22 cellular contexts compared by ENCODE assay signal in genomic region chrX:104659037-104659744, GRCh38.
DNase-seq lines count a peak whose midpoint lies in the region; ATAC-seq, FAIRE-seq and TF ChIP-seq lines count a peak whose summit lies in the region.
"Had no signal": no experiment of that assay in that cellular context is flagged by ENCODE, and none has a peak within 500 bp of the region (broad histone marks: within the 10 kb centered on the region; RNA-seq: fewer than 3 reads in every experiment).

No MANE protein-coding gene starts in this region.

- no peak for FAIRE-seq in bronchial epithelial cell (lab: Jason Lieb, UNC)
- FAIRE-seq in small intestine (lab: Jason Lieb, UNC), result peak; percentile 33
- FAIRE-seq: endometrium had no signal

- peak overlapping the region; percentile 69 for H3K4me2 ChIP-seq in PC-9

- H3K9me3 Mint-ChIP-seq in nephron progenitor cell, result peaks cover 13% of the 10 kb centered on the region
- H3K9me3 Mint-ChIP-seq in activated T-helper 1 cell treated with anti-CD3 and anti-CD28 coated beads, Interleukin-12 subunit alpha, Interleukin-12 subunit beta, Interleukin-2, Interleukin-4 antibody, amounts not matched to agents 30 ng/mL and 10 ng/mL and 1 ng/mL, durations not matched to agents 14 hours and 24 hours and 36 hours, result no peaks in the 10 kb centered on the region
- H3K9me3 Mint-ChIP-seq: naive B cell had no signal

- peak overlapping the region; percentile 31; the same call in 1 of the 2 replicates for H3K27ac ChIP-seq in PC-9
- no peak overlapping the region for H3K27ac ChIP-seq in small intestine (ENCODE audit: low read depth in 1 of 2, low read length in 1 of 2)
- H3K27ac ChIP-seq: colonic mucosa, HL-60, SK-N-MC had no signal

- H3K27ac Mint-ChIP-seq in nephron progenitor cell, result no peak overlapping the region
- H3K27ac Mint-ChIP-seq in activated T-helper 1 cell treated with anti-CD3 and anti-CD28 coated beads, Interleukin-12 subunit alpha, Interleukin-12 subunit beta, Interleukin-2, Interleukin-4 antibody, amounts not matched to agents 30 ng/mL and 10 ng/mL and 1 ng/mL, durations not matched to agents 14 hours and 24 hours and 36 hours, result no peak overlapping the region
- H3K27ac Mint-ChIP-seq: B cell, naive B cell had no signal

- H3K9me2 ChIP-seq in PC-9 (ENCODE audit: insufficient read depth), result no peaks in the 10 kb centered on the region

- H3K4me1 ChIP-seq in PC-9 (replicated peaks; ENCODE audit: insufficient read depth) (peaks cover 28% of the 10 kb centered on the region), small intestine (ENCODE audit: control insufficient read depth in 2 of 2, insufficient read depth in 1 of 2, low read depth in 1 of 2, low read length in 1 of 2) (no peaks in the 10 kb centered on the region)
- H3K4me1 ChIP-seq: colonic mucosa had no signal

- H3K9me3 ChIP-seq in PC-9 (ENCODE audit: insufficient read depth, low read depth) (no peaks in the 10 kb centered on the region), small intestine (ENCODE audit: control insufficient read depth, low read depth) (no peaks in the 10 kb centered on the region)
- H3K9me3 ChIP-seq: colonic mucosa had no signal

- no TSS peak for BruUV-seq in PC-9 (replicated peaks; lab: Mats Ljungman, UMichigan)

- CTCF ChIA-PET in PC-9 (lab: Charles Lee), result no interaction called here

- H3K27me3 ChIP-seq in PC-9 (ENCODE audit: insufficient read depth, low read depth) (no peaks in the 10 kb centered on the region), bronchial epithelial cell (ENCODE audit: control insufficient read depth, insufficient read depth, low read length) (no peaks in the 10 kb centered on the region), small intestine (ENCODE audit: control insufficient read depth in 2 of 2, insufficient read depth in 2 of 2, low read length in 2 of 2) (peaks cover 0 to 2% of the 10 kb centered on the region in 2 donors)
- H3K27me3 ChIP-seq: colonic mucosa had no signal

- H3K4me3 ChIP-seq in PC-9, result peak overlapping the region; percentile 35; the same call in 1 of the 2 replicates
- H3K4me3 ChIP-seq in bronchial epithelial cell (ENCODE audit: low read depth, low read length), result no peak overlapping the region
- H3K4me3 ChIP-seq in small intestine (ENCODE audit: low read depth in 1 of 2, low read length in 2 of 2), result no peak overlapping the region
- H3K4me3 ChIP-seq: colonic mucosa, SK-N-MC had no signal

- no peak overlapping the region for H2AFZ ChIP-seq in PC-9

- H3K79me2 ChIP-seq in PC-9 (ENCODE audit: low read depth), result no peaks in the 10 kb centered on the region

- H3K4me3 Mint-ChIP-seq in nephron progenitor cell, result no peak overlapping the region
- no peak overlapping the region for H3K4me3 Mint-ChIP-seq in activated T-helper 1 cell treated with anti-CD3 and anti-CD28 coated beads, Interleukin-12 subunit alpha, Interleukin-12 subunit beta, Interleukin-2, Interleukin-4 antibody, amounts not matched to agents 30 ng/mL and 10 ng/mL and 1 ng/mL, durations not matched to agents 14 hours and 24 hours and 36 hours
- H3K4me3 Mint-ChIP-seq: B cell, naive B cell had no signal

- TF ChIP-seq CTCF in PC-9 (conservative IDR thresholded peaks at IDR 0.05) (no peak), bronchial epithelial cell (IDR thresholded peaks at IDR 0.05; ENCODE audit: insufficient read depth, low read length, severe bottlenecking) (no peak), nephron progenitor cell (IDR thresholded peaks at IDR 0.05) (no peak)

- DNase-seq in PC-9 (peak; percentile 17 to 35), bronchial epithelial cell (ENCODE audit: low read depth) (peak; percentile 50), left lobe of liver (ENCODE audit: low spot score) (peak; percentile 48), small intestine (peak; percentile 71), nephron progenitor cell (no peak)
- no peak for DNase-seq in activated T-helper 1 cell treated with anti-CD3 and anti-CD28 coated beads, Interleukin-12 subunit alpha, Interleukin-12 subunit beta, Interleukin-2, Interleukin-4 antibody, amounts not matched to agents 30 ng/mL and 10 ng/mL and 1 ng/mL, durations not matched to agents 14 hours and 24 hours and 36 hours (ENCODE audit: low spot score)
- DNase-seq: activated CD4-positive, CD25-positive, alpha-beta regulatory T cell treated with anti-CD3 and anti-CD28 coated beads, Interleukin-2, amount 50 U/mL, for 72 hours; amniotic stem cell; colonic mucosa; COR-L47; MV-4-11; naive B cell; NCI-H2081; posterior cingulate gyrus; stimulated activated CD4-positive, alpha-beta T cell treated with anti-CD3 and anti-CD28 coated beads, Interleukin-12 subunit alpha, Interleukin-12 subunit beta, amount 100 ng/mL, for 4 hours; T-helper 9 cell had no signal

- no peaks in the 10 kb centered on the region for H3K36me3 Mint-ChIP-seq in nephron progenitor cell (ENCODE audit: low read depth)
- no peaks in the 10 kb centered on the region for H3K36me3 Mint-ChIP-seq in activated T-helper 1 cell treated with anti-CD3 and anti-CD28 coated beads, Interleukin-12 subunit alpha, Interleukin-12 subunit beta, Interleukin-2, Interleukin-4 antibody, amounts not matched to agents 30 ng/mL and 10 ng/mL and 1 ng/mL, durations not matched to agents 14 hours and 24 hours and 36 hours (ENCODE audit: low read depth)
- H3K36me3 Mint-ChIP-seq: naive B cell had no signal

- ATAC-seq in left lobe of liver (peak; percentile 48), HG03439 (IDR thresholded peaks at IDR 0.05; ENCODE audit: unreplicated experiment) (no peak), HG03354 (IDR thresholded peaks at IDR 0.05; ENCODE audit: poor library complexity, severe bottlenecking, unreplicated experiment) (no peak)

- POLR2A ChIA-PET in PC-9 (lab: Charles Lee; ENCODE audit: unreplicated experiment), result no interaction called here

- H4K20me1 ChIP-seq in PC-9 (ENCODE audit: insufficient read depth), result no peaks in the 10 kb centered on the region

- H3K36me3 ChIP-seq in PC-9 (ENCODE audit: low read depth) (no peaks in the 10 kb centered on the region), bronchial epithelial cell (ENCODE audit: control insufficient read depth, insufficient read depth, low read length) (no peaks in the 10 kb centered on the region), small intestine (ENCODE audit: control insufficient read depth in 2 of 2, insufficient read depth in 2 of 2, low read length in 2 of 2) (no peaks in the 10 kb centered on the region)
- H3K36me3 ChIP-seq: colonic mucosa had no signal

- 10 to 17% (median 13%) methylated on average over 3 of the region's 3 CpGs for WGBS in small intestine, 3 donors

- H3K27me3 Mint-ChIP-seq in nephron progenitor cell (ENCODE audit: low read depth, poor library complexity), result no peaks in the 10 kb centered on the region
- H3K27me3 Mint-ChIP-seq in activated T-helper 1 cell treated with anti-CD3 and anti-CD28 coated beads, Interleukin-12 subunit alpha, Interleukin-12 subunit beta, Interleukin-2, Interleukin-4 antibody, amounts not matched to agents 30 ng/mL and 10 ng/mL and 1 ng/mL, durations not matched to agents 14 hours and 24 hours and 36 hours (ENCODE audit: insufficient read depth), result no peaks in the 10 kb centered on the region
- H3K27me3 Mint-ChIP-seq: B cell had no signal

- H3F3A ChIP-seq in PC-9 (ENCODE audit: insufficient read depth, low read depth), result 0 out of 2 replicates have a peak, but pooled peaks cover 6% of the 10 kb centered on the region

- intact Hi-C loops in PC-9 (cut with micrococcal nuclease; ENCODE audit: unreplicated experiment), result no loop called here
- intact Hi-C loops in activated T-helper 1 cell treated with anti-CD3 and anti-CD28 coated beads, Interleukin-12 subunit alpha, Interleukin-12 subunit beta, Interleukin-2, Interleukin-4 antibody, amounts not matched to agents 30 ng/mL and 10 ng/mL and 1 ng/mL, durations not matched to agents 14 hours and 24 hours and 36 hours (cut with micrococcal nuclease), result no loop called here

- no peaks in the 10 kb centered on the region for H3K4me1 Mint-ChIP-seq in nephron progenitor cell
- no peaks in the 10 kb centered on the region for H3K4me1 Mint-ChIP-seq in activated T-helper 1 cell treated with anti-CD3 and anti-CD28 coated beads, Interleukin-12 subunit alpha, Interleukin-12 subunit beta, Interleukin-2, Interleukin-4 antibody, amounts not matched to agents 30 ng/mL and 10 ng/mL and 1 ng/mL, durations not matched to agents 14 hours and 24 hours and 36 hours (ENCODE audit: low read depth)
- H3K4me1 Mint-ChIP-seq: B cell, naive B cell had no signal

Comparison
In these comparisons a context has a peak if more than half of its experiments do, and no peak if none do; other contexts are left out.
1. DNase-seq: peak in PC-9 (2 of 2), bronchial epithelial cell (single experiment), left lobe of liver (single experiment) and small intestine (single experiment); none in nephron progenitor cell (single experiment) and activated T-helper 1 cell treated with anti-CD3 and anti-CD28 coated beads, Interleukin-12 subunit alpha, Interleukin-12 subunit beta, Interleukin-2, Interleukin-4 antibody, amounts not matched to agents 30 ng/mL and 10 ng/mL and 1 ng/mL, durations not matched to agents 14 hours and 24 hours and 36 hours (single experiment).